In the genomic region with DNA sequence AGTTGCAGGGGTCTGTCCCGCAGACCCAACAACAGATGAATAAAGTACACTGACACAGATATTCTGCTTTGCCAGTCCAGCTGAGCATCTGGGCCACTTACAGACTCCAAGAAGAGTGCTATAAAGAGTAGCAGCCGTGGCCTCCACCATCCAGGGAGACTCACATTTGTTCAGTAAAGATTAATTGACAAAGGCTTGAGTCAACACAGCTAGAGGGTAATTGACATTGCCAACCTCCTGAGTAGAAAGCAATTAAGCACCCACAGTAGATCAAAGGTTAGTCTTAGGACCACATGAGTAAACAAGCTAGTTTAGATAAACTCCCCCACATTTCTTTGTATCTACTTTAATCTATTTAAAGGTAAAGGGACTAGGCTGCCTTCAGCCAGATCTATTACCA, we compare ENCODE assay signal across 28 cellular contexts.
"Had no signal": no experiment of that assay in that cellular context is flagged by ENCODE, and none has a peak within 500 bp of the region (broad histone marks: within the 10 kb centered on the region; RNA-seq: fewer than 3 reads in every experiment).

No MANE protein-coding gene starts in this region.

- H3K4me1 Mint-ChIP-seq: neural crest cell had no signal

- H3K36me3 Mint-ChIP-seq: stimulated activated naive B cell treated with anti-CD40 and anti-IgM and Interleukin-4, amounts not matched to agents 10 μg/mL and 1 μg/mL and 100 μg/mL, for 72 hours had no signal

- H3K27me3 Mint-ChIP-seq: activated CD4-positive, alpha-beta T cell treated with anti-CD3 and anti-CD28 coated beads for 36 hours; naive thymus-derived CD4-positive, alpha-beta T cell; stimulated activated naive B cell treated with anti-CD40 and anti-IgM and Interleukin-4, amounts not matched to agents 10 μg/mL and 1 μg/mL and 100 μg/mL, for 72 hours had no signal

- H3K4me3 Mint-ChIP-seq: activated CD4-positive, alpha-beta T cell treated with anti-CD3 and anti-CD28 coated beads for 36 hours; activated T-cell treated with anti-CD3 and anti-CD28 coated beads, Interleukin-2, amount 50 U/mL, for 72 hours; immature natural killer cell; neural crest cell; stimulated activated naive B cell treated with anti-CD40 and anti-IgM and Interleukin-4, amounts not matched to agents 10 μg/mL and 1 μg/mL and 100 μg/mL, for 72 hours had no signal

- H3K27me3 ChIP-seq: ascending aorta, brain microvascular endothelial cell, pancreas, stomach, thyroid gland, upper lobe of left lung, vagina had no signal

- H3K9me3 ChIP-seq: ascending aorta, pancreas, psoas muscle, thyroid gland, upper lobe of left lung, vagina had no signal

- H3K27ac ChIP-seq: brain microvascular endothelial cell, coronary artery, pancreas, psoas muscle, stomach, thyroid gland, upper lobe of left lung, vagina had no signal

- DNase-seq: activated CD4-positive, alpha-beta T cell treated with anti-CD3 and anti-CD28 coated beads for 36 hours; activated CD4-positive, CD25-positive, alpha-beta regulatory T cell; activated naive CD4-positive, alpha-beta T cell; activated T-cell treated with anti-CD3 and anti-CD28 coated beads for 4 hours; activated T-cell treated with anti-CD3 and anti-CD28 coated beads, Interleukin-2, amount 50 U/mL, for 72 hours; brain microvascular endothelial cell; head of caudate nucleus; hypothalamus; immature natural killer cell; kidney; left colon; midbrain; naive thymus-derived CD4-positive, alpha-beta T cell; nucleus accumbens; pancreas; psoas muscle; stimulated activated CD4-positive, alpha-beta T cell treated with anti-CD3 and anti-CD28 coated beads, Interleukin-15, amount 100 ng/mL, for 24 hours; stimulated activated CD4-positive, alpha-beta T cell treated with anti-CD3 and anti-CD28 coated beads, Interleukin-2, amount 100 ng/mL, for 24 hours; stimulated activated naive B cell treated with anti-CD40 and anti-IgM and Interleukin-4, amounts not matched to agents 10 μg/mL and 1 μg/mL and 100 μg/mL, for 72 hours; stomach; upper lobe of left lung had no signal

- H3K9me3 Mint-ChIP-seq: activated naive CD4-positive, alpha-beta T cell treated with anti-CD3 and anti-CD28 coated beads, Interleukin-2, amount 50 U/mL, for 72 hours; activated T-cell treated with anti-CD3 and anti-CD28 coated beads, Interleukin-2, amount 50 U/mL, for 72 hours; immature natural killer cell; stimulated activated naive B cell treated with anti-CD40 and anti-IgM and Interleukin-4, amounts not matched to agents 10 μg/mL and 1 μg/mL and 100 μg/mL, for 72 hours had no signal

- ATAC-seq: activated CD4-positive, alpha-beta T cell treated with anti-CD3 and anti-CD28 coated beads for 36 hours; activated naive CD4-positive, alpha-beta T cell treated with anti-CD3 and anti-CD28 coated beads, Interleukin-2, amount 50 U/mL, for 72 hours; activated T-cell treated with anti-CD3 and anti-CD28 coated beads, Interleukin-2, amount 50 U/mL, for 72 hours; esophagus mucosa; left colon; naive thymus-derived CD4-positive, alpha-beta T cell; psoas muscle; stimulated activated naive B cell treated with anti-CD40 and anti-IgM and Interleukin-4, amounts not matched to agents 10 μg/mL and 1 μg/mL and 100 μg/mL, for 72 hours had no signal

- H3K4me3 ChIP-seq: ascending aorta, coronary artery, pancreas, psoas muscle, stomach, thyroid gland, upper lobe of left lung, vagina had no signal

- H3K36me3 ChIP-seq: ascending aorta, brain microvascular endothelial cell, pancreas, stomach, thyroid gland, upper lobe of left lung, vagina had no signal

- H3K4me1 ChIP-seq: pancreas, psoas muscle, stomach, upper lobe of left lung, vagina had no signal

- H3K27ac Mint-ChIP-seq: activated CD4-positive, alpha-beta T cell treated with anti-CD3 and anti-CD28 coated beads for 36 hours; activated naive CD4-positive, alpha-beta T cell treated with anti-CD3 and anti-CD28 coated beads, Interleukin-2, amount 50 U/mL, for 72 hours; activated T-cell treated with anti-CD3 and anti-CD28 coated beads, Interleukin-2, amount 50 U/mL, for 72 hours; stimulated activated naive B cell treated with anti-CD40 and anti-IgM and Interleukin-4, amounts not matched to agents 10 μg/mL and 1 μg/mL and 100 μg/mL, for 72 hours had no signal
